19 cellular contexts compared by ENCODE assay signal in the genomic region with DNA sequence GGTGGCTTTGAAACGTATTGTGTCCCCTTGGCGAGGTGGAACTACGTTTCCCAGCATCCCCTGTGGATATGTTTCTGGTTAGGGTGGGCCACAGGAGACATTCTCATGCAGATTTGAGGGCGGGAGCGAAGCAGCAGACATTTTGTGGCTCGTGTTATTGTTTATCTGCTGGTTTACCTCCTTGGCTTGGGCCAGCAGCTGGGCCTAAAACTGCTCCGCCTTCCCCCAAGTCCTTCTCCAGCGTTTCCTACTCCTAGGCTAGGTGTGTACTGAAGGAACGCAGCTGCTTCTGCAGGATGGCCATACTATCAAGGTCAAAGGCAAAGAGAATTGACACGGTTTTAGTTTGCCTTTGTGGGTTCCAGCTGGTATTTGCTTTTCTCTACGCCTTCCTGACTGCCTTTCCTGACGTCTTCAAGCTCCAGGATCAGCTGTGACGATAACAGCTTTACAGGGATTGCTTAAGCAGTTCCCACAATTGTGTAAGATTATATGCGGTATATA. TPM values are rescaled to one million over a fixed set of nuclear protein-coding genes. Genes with fewer than 3 reads are reported as not detected.
DNase-seq lines count a peak whose midpoint lies in the region; TF ChIP-seq lines count a peak whose summit lies in the region.
"Had no signal": no experiment of that assay in that cellular context is flagged by ENCODE, and none has a peak within 500 bp of the region (broad histone marks: within the 10 kb centered on the region; RNA-seq: fewer than 3 reads in every experiment).

No MANE protein-coding gene starts in this region.

- H3K23me2 ChIP-seq in H9 (ENCODE audit: insufficient read length, low read depth, low read length, poor library complexity, severe bottlenecking): peaks cover 3% of the 10 kb centered on the region

- peak overlapping the region; percentile 98 for H3K14ac ChIP-seq in H9 (ENCODE audit: insufficient read depth, low read length)

- no CpG with 5 or more reads among the region's 14 CpGs for WGBS in H9 (ENCODE audit: extremely low coverage, insufficient read length, low lambda C conversion rate)
- 24 to 31% methylated on average over 13 to 14 of the region's 14 CpGs for WGBS in ectodermal cell, 2 experiments
- WGBS in mesendoderm (ENCODE audit: extremely low coverage, insufficient coverage, low lambda C conversion rate): no CpG with 5 or more reads among the region's 14 CpGs
- 53 to 70% (median 62%) methylated on average over 14 of the region's 14 CpGs for whole genome bisulfite sequencing in stomach, 5 donors

- H3K56ac ChIP-seq in H9 (ENCODE audit: insufficient read length, low read depth, low read length) (no peak overlapping the region), mesendoderm (ENCODE audit: low read length) (peak overlapping the region; percentile 86)

- H3K36me3 Mint-ChIP-seq in H9 (ENCODE audit: insufficient read depth in 1 of 3, low read depth in 3 of 3): no peaks in the 10 kb centered on the region
- no peaks in the 10 kb centered on the region for H3K36me3 Mint-ChIP-seq in activated naive CD8-positive, alpha-beta T cell treated with anti-CD3 and anti-CD28 coated beads for 36 hours
- H3K36me3 Mint-ChIP-seq: activated naive CD8-positive, alpha-beta T cell treated with anti-CD3 and anti-CD28 coated beads, Interleukin-2, amount 10 ng/mL, durations not matched to agents 7 days and 5 days had no signal

- H3K27me3 ChIP-seq in H9 (ENCODE audit: insufficient read depth, low read length) (no peaks in the 10 kb centered on the region), ectodermal cell (ENCODE audit: control insufficient read depth, insufficient read depth, low read length, poor library complexity, severe bottlenecking) (no peaks in the 10 kb centered on the region), mesendoderm (ENCODE audit: insufficient read depth, low read length, poor library complexity) (no peaks in the 10 kb centered on the region), colonic mucosa (no peaks in the 10 kb centered on the region), stomach (no peaks in the 10 kb centered on the region)

- H3T11ph ChIP-seq in H9 (ENCODE audit: low read length): no peak overlapping the region

- no peak overlapping the region for H3K4me3 ChIP-seq in NB4 (ENCODE audit: low read depth, low read length)
- no peak overlapping the region for H3K4me3 ChIP-seq in ectodermal cell (ENCODE audit: insufficient read depth, low read depth, low read length)
- no peak overlapping the region for H3K4me3 ChIP-seq in mesendoderm (ENCODE audit: low read length)
- H3K4me3 ChIP-seq in colonic mucosa: no peak overlapping the region
- no peak overlapping the region for H3K4me3 ChIP-seq in stomach

- H3K27ac Mint-ChIP-seq in H9: peak overlapping the region; percentile 95 to 99 (median 99)
- H3K27ac Mint-ChIP-seq in activated naive CD8-positive, alpha-beta T cell treated with anti-CD3 and anti-CD28 coated beads for 36 hours: no peak overlapping the region
- H3K27ac Mint-ChIP-seq: activated naive CD8-positive, alpha-beta T cell treated with anti-CD3 and anti-CD28 coated beads, Interleukin-2, amount 10 ng/mL, durations not matched to agents 7 days and 5 days; T-helper 17 cell had no signal

- H2AFZ ChIP-seq in H9 (ENCODE audit: low read length): peak overlapping the region; percentile 52

- H3K18ac ChIP-seq in H9 (ENCODE audit: insufficient read length, low read depth, low read length) (peak overlapping the region; percentile 96), mesendoderm (ENCODE audit: low read length) (no peak overlapping the region)

- H3K4me2 ChIP-seq in H9 (ENCODE audit: insufficient read depth, insufficient read length, low read length) (peak overlapping the region; percentile 56), mesendoderm (ENCODE audit: low read length) (peak overlapping the region; percentile 21)

- H3K27me3 Mint-ChIP-seq in H9 (ENCODE audit: low read depth): no peaks in the 10 kb centered on the region; the same call in 1 of the 2 replicates
- H3K27me3 Mint-ChIP-seq in activated naive CD8-positive, alpha-beta T cell treated with anti-CD3 and anti-CD28 coated beads for 36 hours: peaks cover 4% of the 10 kb centered on the region

- H4K5ac ChIP-seq in H9 (ENCODE audit: insufficient read length, low read depth, low read length) (peak overlapping the region; percentile 95), mesendoderm (ENCODE audit: low read length) (peak overlapping the region; percentile 63)

- H3K4ac ChIP-seq in H9 (ENCODE audit: low read depth, low read length) (no peak overlapping the region; the same call in 1 of the 2 replicates), mesendoderm (ENCODE audit: low read depth, low read length) (no peak overlapping the region)

- H3K4me1 Mint-ChIP-seq in H9: peaks cover 5 to 15% of the 10 kb centered on the region in 2 experiments; a peak in 3 of 4 replicates
- H3K4me1 Mint-ChIP-seq in activated naive CD8-positive, alpha-beta T cell treated with anti-CD3 and anti-CD28 coated beads for 36 hours: no peaks in the 10 kb centered on the region
- H3K4me1 Mint-ChIP-seq: activated naive CD8-positive, alpha-beta T cell treated with anti-CD3 and anti-CD28 coated beads, Interleukin-2, amount 10 ng/mL, durations not matched to agents 7 days and 5 days had no signal

- no peak overlapping the region for H2BK20ac ChIP-seq in H9 (ENCODE audit: low read depth, low read length, poor library complexity, severe bottlenecking)

- no peak overlapping the region for H2BK15ac ChIP-seq in H9 (ENCODE audit: low read depth, low read length)
- no peak overlapping the region for H2BK15ac ChIP-seq in mesendoderm (replicated peaks; ENCODE audit: low read depth)

- no peaks in the 10 kb centered on the region for H4K20me1 ChIP-seq in H9 (ENCODE audit: control insufficient read depth, insufficient read depth, insufficient read length)

- peak overlapping the region; percentile 66 for H2BK5ac ChIP-seq in H9 (ENCODE audit: insufficient read length, low read length)
- peak overlapping the region; percentile 47 for H2BK5ac ChIP-seq in mesendoderm (ENCODE audit: low read length)

- H3K27ac ChIP-seq in H9 (ENCODE audit: insufficient read length, low read depth, low read length) (peak overlapping the region; percentile 63), ectodermal cell (ENCODE audit: insufficient read depth, low read depth, low read length, poor library complexity, severe bottlenecking) (peak overlapping the region; percentile 16), mesendoderm (ENCODE audit: low read depth, low read length) (no peak overlapping the region), colonic mucosa (no peak overlapping the region), stomach (no peak overlapping the region)

- no peak overlapping the region for H4K8ac ChIP-seq in H9 (replicated peaks; ENCODE audit: insufficient read length, low read depth, low read length)
- H4K8ac ChIP-seq in mesendoderm (ENCODE audit: low read depth, low read length): no peak overlapping the region

- peak overlapping the region; percentile 98 for H2BK12ac ChIP-seq in H9 (ENCODE audit: insufficient read length, low read depth, low read length)

- TF ChIP-seq POLR2A in NB4 (IDR thresholded peaks at IDR 0.05; ENCODE audit: extremely low read depth, insufficient read length) (no peak), stomach (IDR thresholded peaks at IDR 0.05) (no peak)

- TF ChIP-seq CTCF in H9 (conservative IDR thresholded peaks at IDR 0.05) (no peak), NB4 (IDR thresholded peaks at IDR 0.05; ENCODE audit: low read depth, low read length) (no peak), colonic mucosa (IDR thresholded peaks at IDR 0.05) (no peak), stomach (IDR thresholded peaks at IDR 0.05) (no peak)

- DNase-seq in H9 (peak; percentile 95), NB4 (ENCODE audit: low read depth) (peak; percentile 24), mesendoderm (peak; percentile 95), colonic mucosa (no peak), stomach (no peak), hepatic stellate cell (ENCODE audit: low spot score) (no peak)
- DNase-seq in activated naive CD8-positive, alpha-beta T cell treated with anti-CD3 and anti-CD28 coated beads for 36 hours: no peak
- DNase-seq: activated CD4-positive, alpha-beta T cell treated with anti-CD3 and anti-CD28 coated beads for 4 hours; activated naive CD8-positive, alpha-beta T cell treated with anti-CD3 and anti-CD28 coated beads, Interleukin-2, amount 10 ng/mL, durations not matched to agents 7 days and 5 days; activated T-cell treated with anti-CD3 and anti-CD28 coated beads, Interleukin-2, amount 50 U/mL, for 1 hour; C1 segment of cervical spinal cord; caudate nucleus; GOT3; KG1; NCI-H1417 treated with DMSO at 0.1 percent for 48 hours; NCI-H526; substantia nigra; T-helper 17 cell had no signal

- no peaks in the 10 kb centered on the region; the same call in 1 of the 2 replicates for H3K4me1 ChIP-seq in H9 (ENCODE audit: insufficient read depth, low read length)
- H3K4me1 ChIP-seq in ectodermal cell (ENCODE audit: control insufficient read depth, insufficient read depth, low read length): peaks cover 4% of the 10 kb centered on the region
- H3K4me1 ChIP-seq in mesendoderm (ENCODE audit: control insufficient read depth, low read depth, low read length): peaks cover 2% of the 10 kb centered on the region
- no peaks in the 10 kb centered on the region for H3K4me1 ChIP-seq in colonic mucosa
- H3K4me1 ChIP-seq in stomach: no peaks in the 10 kb centered on the region

- H2BK120ac ChIP-seq in H9 (ENCODE audit: low read depth, low read length, poor library complexity, severe bottlenecking) (no peak overlapping the region), mesendoderm (ENCODE audit: low read depth, low read length) (no peak overlapping the region)

- TF ChIP-seq EP300 in stomach (IDR thresholded peaks at IDR 0.05): no peak

- peak overlapping the region; percentile 93 for H3K9ac ChIP-seq in H9 (ENCODE audit: extremely low read depth, insufficient read length, low read length)
- peak overlapping the region; percentile 58 for H3K9ac ChIP-seq in mesendoderm (ENCODE audit: low read length)
- H3K9ac ChIP-seq in colonic mucosa (ENCODE audit: low read depth in 2 of 2, low read length in 2 of 2): no peak overlapping the region

- H3K79me1 ChIP-seq in H9 (ENCODE audit: insufficient read depth, low read depth, low read length, poor library complexity, severe bottlenecking) (no peaks in the 10 kb centered on the region), mesendoderm (ENCODE audit: low read length) (no peaks in the 10 kb centered on the region)

- no peaks in the 10 kb centered on the region for H3K9me3 Mint-ChIP-seq in H9
- no peaks in the 10 kb centered on the region for H3K9me3 Mint-ChIP-seq in activated naive CD8-positive, alpha-beta T cell treated with anti-CD3 and anti-CD28 coated beads for 36 hours
- H3K9me3 Mint-ChIP-seq: activated naive CD8-positive, alpha-beta T cell treated with anti-CD3 and anti-CD28 coated beads, Interleukin-2, amount 10 ng/mL, durations not matched to agents 7 days and 5 days had no signal

- intact Hi-C loops in colonic mucosa (cut with DNase I) (no loop called here), stomach (cut with DNase I; ENCODE audit: low total_unique reads) (no loop called here)

- peak overlapping the region; percentile 56 to 68 for H3K4me3 Mint-ChIP-seq in H9
- H3K4me3 Mint-ChIP-seq in activated naive CD8-positive, alpha-beta T cell treated with anti-CD3 and anti-CD28 coated beads for 36 hours: no peak overlapping the region
- H3K4me3 Mint-ChIP-seq: activated naive CD8-positive, alpha-beta T cell treated with anti-CD3 and anti-CD28 coated beads, Interleukin-2, amount 10 ng/mL, durations not matched to agents 7 days and 5 days; T-helper 17 cell had no signal

- no peak overlapping the region for H3K23ac ChIP-seq in H9 (ENCODE audit: insufficient read length, low read depth, low read length)
- no peak overlapping the region for H3K23ac ChIP-seq in mesendoderm (ENCODE audit: low read length)

- H3K9me3 ChIP-seq in H9 (ENCODE audit: control insufficient read depth, low read depth, low read length): no peaks in the 10 kb centered on the region
- H3K9me3 ChIP-seq in ectodermal cell (ENCODE audit: control insufficient read depth, low read length): no peaks in the 10 kb centered on the region
- H3K9me3 ChIP-seq in colonic mucosa: no peaks in the 10 kb centered on the region
- no peaks in the 10 kb centered on the region for H3K9me3 ChIP-seq in stomach

- no peaks in the 10 kb centered on the region for H3K36me3 ChIP-seq in ectodermal cell (ENCODE audit: control insufficient read depth, insufficient read depth, low read length)
- H3K36me3 ChIP-seq in mesendoderm (ENCODE audit: control insufficient read depth, insufficient read depth, low read length): no peaks in the 10 kb centered on the region
- H3K36me3 ChIP-seq in colonic mucosa: no peaks in the 10 kb centered on the region
- no peaks in the 10 kb centered on the region for H3K36me3 ChIP-seq in stomach

- no peak overlapping the region for H4K91ac ChIP-seq in H9 (ENCODE audit: insufficient read length, low read depth, low read length)

- no peak overlapping the region for H2AK5ac ChIP-seq in H9 (ENCODE audit: insufficient read length, low read length)
- no peak overlapping the region for H2AK5ac ChIP-seq in mesendoderm (ENCODE audit: low read length)

- H3K79me2 ChIP-seq in H9 (ENCODE audit: insufficient read depth, low read length) (no peaks in the 10 kb centered on the region), mesendoderm (ENCODE audit: control insufficient read depth, insufficient read depth, low read length) (no peaks in the 10 kb centered on the region)

RNA-seq across cellular contexts. Expression of a gene that starts 17.2 kb away (rescaled TPM):
- total RNA-seq in H9 (2021): 173 and 187 TPM in 2 replicates
- polyA plus RNA-seq in ectodermal cell (2013, experiment 1 of 4): 205 TPM
- 208 TPM for polyA plus RNA-seq in ectodermal cell (2013, experiment 2 of 4)
- polyA plus RNA-seq in ectodermal cell (2013, experiment 3 of 4): 196 TPM
- 228 TPM for polyA plus RNA-seq in ectodermal cell (2013, experiment 4 of 4)
- 54.3 TPM for polyA plus RNA-seq in mesendoderm (2013, experiment 1 of 2)
- 53.7 TPM for polyA plus RNA-seq in mesendoderm (2013, experiment 2 of 2)
- total RNA-seq in colonic mucosa: 100 to 1,000 TPM in 1 of 2 donors, 10 to 100 TPM in 1; 94.2 to 150 TPM
- 100 to 1,000 TPM; 113 to 126 TPM for total RNA-seq in activated naive CD8-positive, alpha-beta T cell treated with anti-CD3 and anti-CD28 coated beads for 36 hours
- 100 to 1,000 TPM in 4 of 5 donors, 10 to 100 TPM in 1; 88.3 to 531 (median 194) TPM for total RNA-seq in stomach
- polyA plus RNA-seq in stomach: 10 to 100 TPM; 15.7 to 62.5 (median 34.1) TPM

Comparison
In these comparisons a context has a peak if more than half of its experiments do, and no peak if none do; other contexts are left out.
1. DNase-seq: peak in H9 (single experiment), NB4 (single experiment) and mesendoderm (single experiment); none in colonic mucosa (single experiment), activated naive CD8-positive, alpha-beta T cell treated with anti-CD3 and anti-CD28 coated beads for 36 hours (single experiment), stomach (single experiment) and hepatic stellate cell (single experiment).
2. H3K27ac ChIP-seq: peak in H9 (single experiment) and ectodermal cell (single experiment); none in mesendoderm (single experiment), colonic mucosa (single experiment) and stomach (0 of 5).
3. H3K9ac ChIP-seq: peak in H9 (single experiment) and mesendoderm (single experiment); none in colonic mucosa (0 of 2).